Comparison of ENCODE assay signal across 15 cellular contexts in genomic region chr12:123071401-123072304, GRCh38.
DNase-seq lines count a peak whose midpoint lies in the region; ATAC-seq and TF ChIP-seq lines count a peak whose summit lies in the region.
"Had no signal": no experiment of that assay in that cellular context is flagged by ENCODE, and none has a peak within 500 bp of the region (broad histone marks: within the 10 kb centered on the region; RNA-seq: fewer than 3 reads in every experiment).

No MANE protein-coding gene starts in this region.

- H3K4me1 ChIP-seq in heart right ventricle (peaks cover 38 to 92% (median 74%) of the 10 kb centered on the region in 9 donors), ovary (ENCODE audit: insufficient read depth) (peaks cover 36% of the 10 kb centered on the region)

- no peak for TF ChIP-seq CTCF in AG10803 (conservative IDR thresholded peaks at IDR 0.05; ENCODE audit: low read length)
- TF ChIP-seq CTCF in heart right ventricle (IDR thresholded peaks at IDR 0.05), result no peak
- TF ChIP-seq CTCF in ovary (IDR thresholded peaks at IDR 0.05), result no peak

- no peak for TF ChIP-seq POLR2A in ovary (IDR thresholded peaks at IDR 0.05)

- 47 to 48% methylated on average over 18 of the region's 18 CpGs for WGBS in heart right ventricle, 2 donors
- WGBS in ovary, 3 donors, result 36 to 56% (median 42%) methylated on average over 18 of the region's 18 CpGs

- H3K27ac ChIP-seq in heart right ventricle (peak overlapping the region; percentile 57 to 90 (median 79)), ovary (peak overlapping the region; percentile 52 to 76)
- H3K27ac ChIP-seq: foreskin keratinocyte had no signal

- H3K9me3 ChIP-seq in heart right ventricle, result no peaks in the 10 kb centered on the region
- no peaks in the 10 kb centered on the region for H3K9me3 ChIP-seq in ovary
- H3K9me3 ChIP-seq: SK-N-SH had no signal

- H3K27me3 ChIP-seq in heart right ventricle (no peaks in the 10 kb centered on the region), ovary (no peaks in the 10 kb centered on the region)

- H3K36me3 ChIP-seq in heart right ventricle (no peaks in the 10 kb centered on the region), ovary (no peaks in the 10 kb centered on the region)

- intact Hi-C loops in heart right ventricle (cut with DNase I) (no loop called here), ovary (cut with DNase I) (no loop called here)

- no peak for TF ChIP-seq EP300 in ovary (IDR thresholded peaks at IDR 0.05)

- H3K4me3 ChIP-seq in AG10803 (ENCODE audit: low read length) (no peak overlapping the region), heart right ventricle (no peak overlapping the region), ovary (no peak overlapping the region)

- DNase-seq in AG10803 (ENCODE audit: low read depth), result peak; percentile 40
- DNase-seq in NCI-H187 treated with DMSO at 0.1 percent for 48 hours (lab: John Stamatoyannopoulos, UW), result peak; percentile 38
- peak; percentile 46 to 59 for DNase-seq in heart right ventricle
- peak; percentile 70 to 77 (median 72) for DNase-seq in ovary
- no peak for DNase-seq in activated T-cell treated with anti-CD3 and anti-CD28 coated beads, Interleukin-2, amount 50 U/mL, for 48 hours
- DNase-seq in NCI-H2081 treated with DMSO at 0.1 percent for 48 hours (lab: John Stamatoyannopoulos, UW), result no peak
- no peak for DNase-seq in DMS53 treated with DMSO at 0.1 percent for 48 hours (lab: John Stamatoyannopoulos, UW; ENCODE audit: unreplicated experiment)
- DNase-seq: activated CD8-positive, alpha-beta T cell treated with anti-CD3 and anti-CD28 coated beads for 36 hours; activated effector memory CD4-positive, alpha-beta T cell treated with anti-CD3 and anti-CD28 coated beads, Interleukin-2, amount 50 U/mL, for 16 hours; NCI-H2171; OCI-M1; SK-N-SH; small intestine had no signal

- ATAC-seq in heart right ventricle (peak; percentile 59 to 84 (median 72)), HG02885 (IDR thresholded peaks at IDR 0.05; ENCODE audit: poor library complexity, unreplicated experiment) (no peak)
- ATAC-seq: activated CD8-positive, alpha-beta T cell treated with anti-CD3 and anti-CD28 coated beads for 36 hours had no signal

Comparison
In these comparisons a context has a peak if more than half of its experiments do, and no peak if none do; other contexts are left out.
1. DNase-seq: peak in AG10803 (single experiment), NCI-H187 treated with DMSO at 0.1 percent for 48 hours (single experiment), heart right ventricle (2 of 2) and ovary (5 of 5); none in activated T-cell treated with anti-CD3 and anti-CD28 coated beads, Interleukin-2, amount 50 U/mL, for 48 hours (0 of 2), NCI-H2081 treated with DMSO at 0.1 percent for 48 hours (single experiment) and DMS53 treated with DMSO at 0.1 percent for 48 hours (single experiment).